In genomic region chr15:52518487-52518886, GRCh38 we compare ENCODE assay signal across 16 cellular contexts. TPM values are rescaled to one million over a fixed set of nuclear protein-coding genes. Genes with fewer than 3 reads are reported as not detected.
DNase-seq lines count a peak whose midpoint lies in the region; ATAC-seq, FAIRE-seq and TF ChIP-seq lines count a peak whose summit lies in the region.
"Had no signal": no experiment of that assay in that cellular context is flagged by ENCODE, and none has a peak within 500 bp of the region (broad histone marks: within the 10 kb centered on the region; RNA-seq: fewer than 3 reads in every experiment).

No MANE protein-coding gene starts in this region.

- dilution Hi-C loops in IMR-90 (cut with HindIII; ENCODE audit: low sequenced_read_pairs, unreplicated experiment): no loop called here

- intact Hi-C loops in IMR-90 (cut with micrococcal nuclease): loop anchor here (10.0 kb wide), 1 partner anchor 54 kb away; no protein-coding TSS in a partner anchor

- peaks cover 24 to 56% of the 10 kb centered on the region in 2 experiments; a peak in 3 of 4 replicates for H3K79me1 ChIP-seq in IMR-90 (ENCODE audit: low read depth in 1 of 2, low read length in 2 of 2)

- ATAC-seq in CD4-positive, CD25-positive, alpha-beta regulatory T cell (ENCODE audit: low read depth in 2 of 2): peak in 1 of 2 donors; percentile 34
- ATAC-seq in IMR-90 (ENCODE audit: low read depth) (peak; percentile 30; the same call in 1 of the 2 replicates), HG03354 (IDR thresholded peaks at IDR 0.05; ENCODE audit: poor library complexity, severe bottlenecking, unreplicated experiment) (no peak)
- ATAC-seq: K562, Right ventricle myocardium inferior had no signal

- WGBS in IMR-90 (ENCODE audit: extremely low coverage in 2 of 2, insufficient read length in 1 of 2), 2 experiments: no CpG with 5 or more reads among the region's 1 CpG
- WGBS in smooth muscle cell (ENCODE audit: low lambda C conversion rate): 0% methylated on average over 1 of the region's 1 CpG

- H3K4me1 ChIP-seq in CD4-positive, CD25-positive, alpha-beta regulatory T cell (ENCODE audit: control insufficient read depth, insufficient read depth, low read length, poor library complexity, severe bottlenecking): peaks cover 15% of the 10 kb centered on the region
- H3K4me1 ChIP-seq in IMR-90 (ENCODE audit: control insufficient read depth, insufficient read depth, low read length): peaks cover 6% of the 10 kb centered on the region
- H3K4me1 ChIP-seq in astrocyte (ENCODE audit: insufficient read depth, low read length): peaks cover 9% of the 10 kb centered on the region
- peaks cover 7% of the 10 kb centered on the region for H3K4me1 ChIP-seq in smooth muscle cell (ENCODE audit: low read depth)

- FAIRE-seq in astrocyte (lab: Jason Lieb, UNC): no peak
- FAIRE-seq: H1, HTR-8/SVneo, K562 had no signal

- H3K14ac ChIP-seq in IMR-90 (replicated peaks; ENCODE audit: low read depth, low read length): no peak overlapping the region

- peaks cover 34 to 54% (median 39%) of the 10 kb centered on the region in 4 donors for H3K4me1 Mint-ChIP-seq in CD4-positive, CD25-positive, alpha-beta regulatory T cell
- H3K4me1 Mint-ChIP-seq in astrocyte (ENCODE audit: low read depth, unreplicated experiment): peaks cover 26% of the 10 kb centered on the region

- CTCF ChIA-PET in IMR-90 (lab: Yijun Ruan, JAX): no interaction called here

- in situ Hi-C loops in IMR-90 (cut with MboI; ENCODE audit: low sequenced_read_pairs): no loop called here

- H3K27ac Mint-ChIP-seq in CD4-positive, CD25-positive, alpha-beta regulatory T cell: peak overlapping the region in 2 of 3 donors; percentile 23 to 87
- peak overlapping the region; percentile 27 for H3K27ac Mint-ChIP-seq in astrocyte (ENCODE audit: unreplicated experiment)

- H3K9me1 ChIP-seq in IMR-90 (ENCODE audit: insufficient read depth, low read length): peaks cover 2% of the 10 kb centered on the region

- H3K56ac ChIP-seq in IMR-90 (ENCODE audit: extremely low read depth, insufficient read depth, low read length): no peak overlapping the region

- no peaks in the 10 kb centered on the region for H3K9me3 ChIP-seq in CD4-positive, CD25-positive, alpha-beta regulatory T cell (ENCODE audit: control insufficient read depth in 2 of 2, low read length in 2 of 2)
- H3K9me3 ChIP-seq in IMR-90 (ENCODE audit: control insufficient read depth, insufficient read depth, low read length): no peaks in the 10 kb centered on the region
- no peaks in the 10 kb centered on the region for H3K9me3 ChIP-seq in astrocyte (ENCODE audit: insufficient read depth, low read depth, low read length)
- no peaks in the 10 kb centered on the region for H3K9me3 ChIP-seq in smooth muscle cell (replicated peaks; ENCODE audit: low read depth)

- POLR2A ChIA-PET in IMR-90 (lab: Charles Lee; ENCODE audit: unreplicated experiment): interaction anchor here (0.6 kb wide), 1 partner anchor 21 kb away, joined by 3 read pairs; no protein-coding TSS in a partner anchor

- H2BK5ac ChIP-seq in IMR-90 (ENCODE audit: low read depth, low read length, poor library complexity, severe bottlenecking): no peak overlapping the region

- no peak overlapping the region for H2AK5ac ChIP-seq in IMR-90 (ENCODE audit: low read depth, low read length)

- no peak for TF ChIP-seq RAD21 in IMR-90 (IDR thresholded peaks at IDR 0.05; ENCODE audit: low read length)

- H3K4me2 ChIP-seq in IMR-90 (ENCODE audit: low read depth, low read length) (no peak overlapping the region), astrocyte (ENCODE audit: low read length) (peak overlapping the region; percentile 12), smooth muscle cell (peak overlapping the region; percentile 32)

- H3K27me3 ChIP-seq in CD4-positive, CD25-positive, alpha-beta regulatory T cell (ENCODE audit: control insufficient read depth, insufficient read depth, low read length): no peaks in the 10 kb centered on the region
- H3K27me3 ChIP-seq in IMR-90 (ENCODE audit: control insufficient read depth, insufficient read depth, low read length): no peaks in the 10 kb centered on the region
- no peaks in the 10 kb centered on the region for H3K27me3 ChIP-seq in astrocyte (ENCODE audit: insufficient read depth, low read length)
- no peaks in the 10 kb centered on the region for H3K27me3 ChIP-seq in smooth muscle cell (ENCODE audit: low read depth)

- H4K20me1 ChIP-seq in IMR-90 (ENCODE audit: insufficient read depth, low read length) (peaks cover 22% of the 10 kb centered on the region; the same call in 1 of the 2 replicates), astrocyte (ENCODE audit: insufficient read depth, low read length) (peaks cover 59% of the 10 kb centered on the region), smooth muscle cell (ENCODE audit: low read depth) (peaks cover 79% of the 10 kb centered on the region)

- no peaks in the 10 kb centered on the region for H3K9me3 Mint-ChIP-seq in CD4-positive, CD25-positive, alpha-beta regulatory T cell
- no peaks in the 10 kb centered on the region for H3K9me3 Mint-ChIP-seq in astrocyte (ENCODE audit: unreplicated experiment)

- no peak overlapping the region for H4K5ac ChIP-seq in IMR-90 (ENCODE audit: low read depth, low read length)

- H4K8ac ChIP-seq in IMR-90 (ENCODE audit: low read depth in 2 of 2, low read length in 2 of 2): no peak overlapping the region; a peak in 1 of 4 replicates

- no peak overlapping the region for H3K27ac ChIP-seq in CD4-positive, CD25-positive, alpha-beta regulatory T cell (ENCODE audit: insufficient read depth, low read length, poor library complexity, severe bottlenecking)
- H3K27ac ChIP-seq in IMR-90 (ENCODE audit: insufficient read depth, low read length): no peak overlapping the region
- no peak overlapping the region for H3K27ac ChIP-seq in astrocyte (ENCODE audit: low read depth, low read length)
- peak overlapping the region; percentile 49 for H3K27ac ChIP-seq in smooth muscle cell (ENCODE audit: low read depth)

- peaks cover 70% of the 10 kb centered on the region for H3K79me2 ChIP-seq in astrocyte (ENCODE audit: insufficient read depth, low read length)
- H3K79me2 ChIP-seq in smooth muscle cell (ENCODE audit: low read depth): peaks cover 90% of the 10 kb centered on the region

- H3K18ac ChIP-seq in IMR-90 (ENCODE audit: low read depth, low read length): no peak overlapping the region

- H3K36me3 Mint-ChIP-seq in CD4-positive, CD25-positive, alpha-beta regulatory T cell: no peaks in the 10 kb centered on the region
- H3K36me3 Mint-ChIP-seq in astrocyte (ENCODE audit: low read depth, unreplicated experiment): no peaks in the 10 kb centered on the region

- H3F3A ChIP-seq in smooth muscle cell (ENCODE audit: low read depth): no peaks in the 10 kb centered on the region

- H3K23ac ChIP-seq in IMR-90 (ENCODE audit: low read depth, low read length): no peak overlapping the region

- no peak for TF ChIP-seq POLR2A in IMR-90 (IDR thresholded peaks at IDR 0.05; ENCODE audit: low read depth, low read length)

- H3K4ac ChIP-seq in IMR-90 (ENCODE audit: low read depth, low read length): no peak overlapping the region

- H3K4me3 Mint-ChIP-seq in CD4-positive, CD25-positive, alpha-beta regulatory T cell: peak overlapping the region in 3 of 4 donors; percentile 7 to 35 (median 17)
- no peak overlapping the region for H3K4me3 Mint-ChIP-seq in astrocyte (ENCODE audit: unreplicated experiment)

- no peak overlapping the region for H4K91ac ChIP-seq in IMR-90 (ENCODE audit: insufficient read depth, low read depth, low read length)

- BruUV-seq in IMR-90 (replicated peaks; lab: Mats Ljungman, UMichigan): no TSS peak

- H3K27me3 Mint-ChIP-seq in CD4-positive, CD25-positive, alpha-beta regulatory T cell: no peaks in the 10 kb centered on the region
- no peaks in the 10 kb centered on the region for H3K27me3 Mint-ChIP-seq in astrocyte (ENCODE audit: low read depth, unreplicated experiment)

- TF ChIP-seq CTCF in IMR-90 (conservative IDR thresholded peaks at IDR 0.05; ENCODE audit: low read depth, low read length): no peak
- TF ChIP-seq CTCF in astrocyte (IDR thresholded peaks at IDR 0.05; ENCODE audit: insufficient read depth, low read depth, low read length): no peak
- no peak for TF ChIP-seq CTCF in smooth muscle cell (IDR thresholded peaks at IDR 0.05; ENCODE audit: borderline replicate concordance, insufficient read depth, poor library complexity, severe bottlenecking)
- TF ChIP-seq CTCF in GM20000 (IDR thresholded peaks at IDR 0.05; ENCODE audit: extremely low read depth, missing control alignments): no peak

- no peak overlapping the region for H2BK120ac ChIP-seq in IMR-90 (ENCODE audit: low read depth, low read length)

- H3K4me3 ChIP-seq in CD4-positive, CD25-positive, alpha-beta regulatory T cell (ENCODE audit: low read depth, low read length): no peak overlapping the region
- H3K4me3 ChIP-seq in IMR-90 (ENCODE audit: insufficient read depth, low read depth, low read length) (no peak overlapping the region), astrocyte (ENCODE audit: insufficient read depth, low read depth, low read length) (no peak overlapping the region), smooth muscle cell (no peak overlapping the region)
- H3K4me3 ChIP-seq: K562 had no signal

- no peak overlapping the region for H2BK20ac ChIP-seq in IMR-90 (ENCODE audit: low read depth, low read length)

- no peak overlapping the region for H2AFZ ChIP-seq in IMR-90 (replicated peaks; ENCODE audit: low read length, poor library complexity)
- no peak overlapping the region for H2AFZ ChIP-seq in astrocyte (ENCODE audit: low read depth, low read length)
- H2AFZ ChIP-seq in smooth muscle cell (ENCODE audit: low read depth): no peak overlapping the region

- H2BK15ac ChIP-seq in IMR-90 (ENCODE audit: low read depth, low read length): no peak overlapping the region

- H2AK9ac ChIP-seq in IMR-90 (replicated peaks; ENCODE audit: low read depth, low read length, poor library complexity): no peak overlapping the region

- no peaks in the 10 kb centered on the region for H3K36me3 ChIP-seq in CD4-positive, CD25-positive, alpha-beta regulatory T cell (ENCODE audit: control insufficient read depth, insufficient read depth, low read length)
- H3K36me3 ChIP-seq in IMR-90 (ENCODE audit: control insufficient read depth, insufficient read depth, low read length): no peaks in the 10 kb centered on the region
- no peaks in the 10 kb centered on the region for H3K36me3 ChIP-seq in astrocyte (ENCODE audit: insufficient read depth, low read length)
- H3K36me3 ChIP-seq in smooth muscle cell (ENCODE audit: low read depth): no peaks in the 10 kb centered on the region

- peak in 1 of 3 donors; percentile 39 for DNase-seq in CD4-positive, CD25-positive, alpha-beta regulatory T cell
- DNase-seq in IMR-90 (peak; percentile 63), astrocyte (ENCODE audit: low read depth) (peak; percentile 23), smooth muscle cell (lab: John Stamatoyannopoulos, UW; ENCODE audit: unreplicated experiment) (no peak), GM20000 (ENCODE audit: low spot score) (no peak), SKM-1 treated with dmso at 0.1 percent for 144 hours (lab: John Stamatoyannopoulos, UW; ENCODE audit: unreplicated experiment) (no peak)
- DNase-seq: ACHN; NCI-H1048; NCI-H2227 treated with DMSO at 0.1 percent for 48 hours; NCI-H526; NK-92 treated with Interleukin-12 subunit alpha and Interleukin-12 subunit beta, amount 100 ng/mL, for 24 hours had no signal

- no peak overlapping the region for H3K9ac ChIP-seq in IMR-90 (ENCODE audit: low read depth, low read length)
- H3K9ac ChIP-seq in astrocyte (ENCODE audit: low read length): no peak overlapping the region
- no peak overlapping the region for H3K9ac ChIP-seq in smooth muscle cell (ENCODE audit: low read depth)

RNA-seq across cellular contexts. Expression of gene MYO5A, which starts 10.2 kb away (rescaled TPM):
- 63.3 TPM for total RNA-seq in CD4-positive, CD25-positive, alpha-beta regulatory T cell
- polyA plus RNA-seq in CD4-positive, CD25-positive, alpha-beta regulatory T cell: 10 to 100 TPM in 2 of 4 donors, 1 to 10 TPM in 2; 6.1 to 14.6 (median 10.6) TPM
- total RNA-seq in IMR-90 (2012; rRNA removed) (65.3 and 69.2 TPM in 2 replicates), astrocyte (47.6 and 47.7 TPM in 2 replicates), smooth muscle cell (68.8 and 72.1 TPM in 2 replicates)
- polyA plus RNA-seq in IMR-90 (2012; rRNA removed) (17.5 and 19.4 TPM in 2 replicates), smooth muscle cell (22.4 and 29.4 TPM in 2 replicates)
- 5.8 and 6.6 TPM in 2 replicates for polyA plus RNA-seq in IMR-90 (2012; cell fraction: cytosol; rRNA removed)
- polyA plus RNA-seq in IMR-90 (2012; cell fraction: nucleus; rRNA removed; ENCODE audit: low replicate concordance): 7.8 and 26.0 TPM in 2 replicates

RNA-seq across cellular contexts. Expression of gene ARPP19, which starts 50.3 kb away (rescaled TPM):
- 143 TPM for total RNA-seq in CD4-positive, CD25-positive, alpha-beta regulatory T cell
- 10 to 100 TPM; 72.1 to 83.1 (median 82.6) TPM for polyA plus RNA-seq in CD4-positive, CD25-positive, alpha-beta regulatory T cell
- total RNA-seq in IMR-90 (2012; rRNA removed) (65.2 and 118 TPM in 2 replicates), astrocyte (182 and 198 TPM in 2 replicates), smooth muscle cell (138 and 185 TPM in 2 replicates)
- polyA plus RNA-seq in IMR-90 (2012; rRNA removed) (23.6 and 33.4 TPM in 2 replicates), smooth muscle cell (58.4 and 60.1 TPM in 2 replicates)
- polyA plus RNA-seq in IMR-90 (2012; cell fraction: cytosol; rRNA removed): 6.2 and 7.2 TPM in 2 replicates
- polyA plus RNA-seq in IMR-90 (2012; cell fraction: nucleus; rRNA removed; ENCODE audit: low replicate concordance): 2.8 and 16.3 TPM in 2 replicates

Comparison
In these comparisons a context has a peak if more than half of its experiments do, and no peak if none do; other contexts are left out.
1. DNase-seq: peak in IMR-90 (single experiment) and astrocyte (single experiment); none in smooth muscle cell (single experiment), GM20000 (single experiment) and SKM-1 treated with dmso at 0.1 percent for 144 hours (single experiment).